In genomic region chr9:136199391-136200288, GRCh38 we compare ENCODE assay signal across 2 cellular contexts.
A peak's percentile ranks its signal among the peaks of the same experiment; 100 is the strongest.
TF ChIP-seq lines count a peak whose summit lies in the region.

No MANE protein-coding gene starts in this region.

TF ChIP-seq in GM23338, 12 proteins besides CTCF, POLR2A, EP300 and RAD21:
- TF ChIP-seq, protein P1, sequence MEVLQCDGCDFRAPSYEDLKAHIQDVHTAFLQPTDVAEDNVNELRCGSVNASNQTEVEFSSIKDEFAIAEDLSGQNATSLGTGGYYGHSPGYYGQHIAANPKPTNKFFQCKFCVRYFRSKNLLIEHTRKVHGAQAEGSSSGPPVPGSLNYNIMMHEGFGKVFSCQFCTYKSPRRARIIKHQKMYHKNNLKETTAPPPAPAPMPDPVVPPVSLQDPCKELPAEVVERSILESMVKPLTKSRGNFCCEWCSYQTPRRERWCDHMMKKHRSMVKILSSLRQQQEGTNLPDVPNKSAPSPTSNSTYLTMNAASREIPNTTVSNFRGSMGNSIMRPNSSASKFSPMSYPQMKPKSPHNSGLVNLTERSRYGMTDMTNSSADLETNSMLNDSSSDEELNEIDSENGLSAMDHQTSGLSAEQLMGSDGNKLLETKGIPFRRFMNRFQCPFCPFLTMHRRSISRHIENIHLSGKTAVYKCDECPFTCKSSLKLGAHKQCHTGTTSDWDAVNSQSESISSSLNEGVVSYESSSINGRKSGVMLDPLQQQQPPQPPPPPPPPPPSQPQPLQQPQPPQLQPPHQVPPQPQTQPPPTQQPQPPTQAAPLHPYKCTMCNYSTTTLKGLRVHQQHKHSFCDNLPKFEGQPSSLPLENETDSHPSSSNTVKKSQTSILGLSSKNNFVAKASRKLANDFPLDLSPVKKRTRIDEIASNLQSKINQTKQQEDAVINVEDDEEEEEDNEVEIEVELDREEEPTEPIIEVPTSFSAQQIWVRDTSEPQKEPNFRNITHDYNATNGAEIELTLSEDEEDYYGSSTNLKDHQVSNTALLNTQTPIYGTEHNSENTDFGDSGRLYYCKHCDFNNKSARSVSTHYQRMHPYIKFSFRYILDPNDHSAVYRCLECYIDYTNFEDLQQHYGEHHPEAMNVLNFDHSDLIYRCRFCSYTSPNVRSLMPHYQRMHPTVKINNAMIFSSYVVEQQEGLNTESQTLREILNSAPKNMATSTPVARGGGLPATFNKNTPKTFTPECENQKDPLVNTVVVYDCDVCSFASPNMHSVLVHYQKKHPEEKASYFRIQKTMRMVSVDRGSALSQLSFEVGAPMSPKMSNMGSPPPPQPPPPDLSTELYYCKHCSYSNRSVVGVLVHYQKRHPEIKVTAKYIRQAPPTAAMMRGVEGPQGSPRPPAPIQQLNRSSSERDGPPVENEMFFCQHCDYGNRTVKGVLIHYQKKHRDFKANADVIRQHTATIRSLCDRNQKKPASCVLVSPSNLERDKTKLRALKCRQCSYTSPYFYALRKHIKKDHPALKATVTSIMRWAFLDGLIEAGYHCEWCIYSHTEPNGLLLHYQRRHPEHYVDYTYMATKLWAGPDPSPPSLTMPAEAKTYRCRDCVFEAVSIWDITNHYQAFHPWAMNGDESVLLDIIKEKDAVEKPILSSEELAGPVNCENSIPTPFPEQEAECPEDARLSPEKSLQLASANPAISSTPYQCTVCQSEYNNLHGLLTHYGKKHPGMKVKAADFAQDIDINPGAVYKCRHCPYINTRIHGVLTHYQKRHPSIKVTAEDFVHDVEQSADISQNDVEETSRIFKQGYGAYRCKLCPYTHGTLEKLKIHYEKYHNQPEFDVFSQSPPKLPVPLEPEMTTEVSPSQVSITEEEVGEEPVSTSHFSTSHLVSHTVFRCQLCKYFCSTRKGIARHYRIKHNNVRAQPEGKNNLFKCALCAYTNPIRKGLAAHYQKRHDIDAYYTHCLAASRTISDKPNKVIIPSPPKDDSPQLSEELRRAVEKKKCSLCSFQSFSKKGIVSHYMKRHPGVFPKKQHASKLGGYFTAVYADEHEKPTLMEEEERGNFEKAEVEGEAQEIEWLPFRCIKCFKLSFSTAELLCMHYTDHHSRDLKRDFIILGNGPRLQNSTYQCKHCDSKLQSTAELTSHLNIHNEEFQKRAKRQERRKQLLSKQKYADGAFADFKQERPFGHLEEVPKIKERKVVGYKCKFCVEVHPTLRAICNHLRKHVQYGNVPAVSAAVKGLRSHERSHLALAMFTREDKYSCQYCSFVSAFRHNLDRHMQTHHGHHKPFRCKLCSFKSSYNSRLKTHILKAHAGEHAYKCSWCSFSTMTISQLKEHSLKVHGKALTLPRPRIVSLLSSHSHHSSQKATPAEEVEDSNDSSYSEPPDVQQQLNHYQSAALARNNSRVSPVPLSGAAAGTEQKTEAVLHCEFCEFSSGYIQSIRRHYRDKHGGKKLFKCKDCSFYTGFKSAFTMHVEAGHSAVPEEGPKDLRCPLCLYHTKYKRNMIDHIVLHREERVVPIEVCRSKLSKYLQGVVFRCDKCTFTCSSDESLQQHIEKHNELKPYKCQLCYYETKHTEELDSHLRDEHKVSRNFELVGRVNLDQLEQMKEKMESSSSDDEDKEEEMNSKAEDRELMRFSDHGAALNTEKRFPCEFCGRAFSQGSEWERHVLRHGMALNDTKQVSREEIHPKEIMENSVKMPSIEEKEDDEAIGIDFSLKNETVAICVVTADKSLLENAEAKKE (CRISPR knock-in tag; IDR thresholded peaks at IDR 0.05) = no peak
- TF ChIP-seq CREB1 (CRISPR knock-in tag; IDR thresholded peaks at IDR 0.05; ENCODE audit: low read depth) (no peak), ETS1 (IDR thresholded peaks at IDR 0.05) (no peak), NANOG (IDR thresholded peaks at IDR 0.05; ENCODE audit: borderline replicate concordance) (no peak), POLR2AphosphoS5 (IDR thresholded peaks at IDR 0.05; ENCODE audit: low read depth) (no peak), EZH2phosphoT487 (IDR thresholded peaks at IDR 0.05; ENCODE audit: unreplicated experiment) (peak; percentile 88), STAT1 (IDR thresholded peaks at IDR 0.05; ENCODE audit: unreplicated experiment) (no peak), EZH2 (IDR thresholded peaks at IDR 0.05; ENCODE audit: low read depth, unreplicated experiment) (peak; percentile 93), REST (IDR thresholded peaks at IDR 0.05; ENCODE audit: unreplicated experiment) (peak; percentile 27)

TF ChIP-seq in endothelial cell of umbilical vein, 7 proteins besides CTCF, POLR2A, EP300 and RAD21 (continued from another document):
- TF ChIP-seq MYC (IDR thresholded peaks at IDR 0.05; ENCODE audit: low read depth, low read length) = no peak
